In genomic region chr17:43070257-43070656, GRCh38 we compare ENCODE assay signal across 36 cellular contexts. TPM values are rescaled to one million over a fixed set of nuclear protein-coding genes. Genes with fewer than 3 reads are reported as not detected.
"Had no signal": no experiment of that assay in that cellular context is flagged by ENCODE, and none has a peak within 500 bp of the region (broad histone marks: within the 10 kb centered on the region; RNA-seq: fewer than 3 reads in every experiment).

No MANE protein-coding gene starts in this region.

- H3K27ac Mint-ChIP-seq: activated B cell treated with CpG ODN at 0.5 μM for 24 hours; activated CD4-positive, alpha-beta memory T cell treated with anti-CD3 and anti-CD28 coated beads for 36 hours; activated CD4-positive, alpha-beta T cell treated with anti-CD3 and anti-CD28 coated beads, Interleukin-2, amount 10 ng/mL, durations not matched to agents 24 days and 14 days; activated CD8-positive, alpha-beta T cell treated with anti-CD3 and anti-CD28 coated beads for 36 hours; activated naive CD4-positive, alpha-beta T cell treated with anti-CD3 and anti-CD28 coated beads for 36 hours; activated naive CD4-positive, alpha-beta T cell treated with anti-CD3 and anti-CD28 coated beads, Interleukin-2, amount 50 U/mL, for 24 hours; activated naive CD8-positive, alpha-beta T cell; activated naive CD8-positive, alpha-beta T cell treated with anti-CD3 and anti-CD28 coated beads, Interleukin-2, amount 10 ng/mL, durations not matched to agents 7 days and 5 days; activated naive CD8-positive, alpha-beta T cell treated with anti-CD3 and anti-CD28 coated beads, Interleukin-2, amount 50 U/mL, for 24 hours; activated T-cell treated with anti-CD3 and anti-CD28 coated beads, Interleukin-2, amount 50 U/mL, for 72 hours; activated T-helper 1 cell treated with anti-CD3 and anti-CD28 coated beads, Interleukin-12 subunit alpha, Interleukin-12 subunit beta, Interleukin-2, Interleukin-4 antibody, amounts not matched to agents 30 ng/mL and 10 ng/mL and 1 ng/mL, durations not matched to agents 14 hours and 24 hours and 36 hours; activated T-helper 17 cell treated with anti-CD3 and anti-CD28 coated beads, Interleukin-2, amount 50 U/mL, for 72 hours; T-helper 1 cell treated with Interleukin-12 subunit alpha and Interleukin-12 subunit beta and Interleukin-4 antibody, amounts not matched to agents 30 μg/mL and 1 μg/mL, for 36 hours; T-helper 2 cell treated with Interferon-gamma antibody and Interleukin-4, amounts not matched to agents 5 μg/mL and 100 μg/mL, for 36 hours had no signal

- H3K4me3 Mint-ChIP-seq: activated B cell treated with CpG ODN at 0.5 μM for 24 hours; activated CD4-positive, alpha-beta memory T cell treated with anti-CD3 and anti-CD28 coated beads for 36 hours; activated CD4-positive, alpha-beta T cell treated with anti-CD3 and anti-CD28 coated beads, Interleukin-2, amount 10 ng/mL, durations not matched to agents 24 days and 14 days; activated CD8-positive, alpha-beta T cell treated with anti-CD3 and anti-CD28 coated beads for 36 hours; activated naive CD4-positive, alpha-beta T cell treated with anti-CD3 and anti-CD28 coated beads for 36 hours; activated naive CD4-positive, alpha-beta T cell treated with anti-CD3 and anti-CD28 coated beads, Interleukin-2, amount 50 U/mL, for 24 hours; activated naive CD8-positive, alpha-beta T cell; activated naive CD8-positive, alpha-beta T cell treated with anti-CD3 and anti-CD28 coated beads, Interleukin-2, amount 10 ng/mL, durations not matched to agents 7 days and 5 days; activated naive CD8-positive, alpha-beta T cell treated with anti-CD3 and anti-CD28 coated beads, Interleukin-2, amount 50 U/mL, for 24 hours; activated T-cell treated with anti-CD3 and anti-CD28 coated beads, Interleukin-2, amount 50 U/mL, for 4 hours; activated T-cell treated with anti-CD3 and anti-CD28 coated beads, Interleukin-2, amount 50 U/mL, for 72 hours; activated T-helper 1 cell treated with anti-CD3 and anti-CD28 coated beads, Interleukin-12 subunit alpha, Interleukin-12 subunit beta, Interleukin-2, Interleukin-4 antibody, amounts not matched to agents 30 ng/mL and 10 ng/mL and 1 ng/mL, durations not matched to agents 14 hours and 24 hours and 36 hours; activated T-helper 17 cell treated with anti-CD3 and anti-CD28 coated beads, Interleukin-2, amount 50 U/mL, for 72 hours; brain; T-helper 1 cell treated with Interleukin-12 subunit alpha and Interleukin-12 subunit beta and Interleukin-4 antibody, amounts not matched to agents 30 μg/mL and 1 μg/mL, for 36 hours; T-helper 2 cell treated with Interferon-gamma antibody and Interleukin-4, amounts not matched to agents 5 μg/mL and 100 μg/mL, for 36 hours had no signal

- H3K27me3 Mint-ChIP-seq: activated B cell treated with CpG ODN at 0.5 μM for 24 hours; activated CD4-positive, alpha-beta memory T cell treated with anti-CD3 and anti-CD28 coated beads for 36 hours; activated CD4-positive, alpha-beta T cell treated with anti-CD3 and anti-CD28 coated beads, Interleukin-2, amount 10 ng/mL, durations not matched to agents 24 days and 14 days; activated CD8-positive, alpha-beta T cell treated with anti-CD3 and anti-CD28 coated beads for 36 hours; activated naive CD4-positive, alpha-beta T cell treated with anti-CD3 and anti-CD28 coated beads, Interleukin-2, amount 50 U/mL, for 24 hours; activated naive CD8-positive, alpha-beta T cell; activated naive CD8-positive, alpha-beta T cell treated with anti-CD3 and anti-CD28 coated beads, Interleukin-2, amount 10 ng/mL, durations not matched to agents 7 days and 5 days; activated naive CD8-positive, alpha-beta T cell treated with anti-CD3 and anti-CD28 coated beads, Interleukin-2, amount 50 U/mL, for 24 hours; activated T-helper 17 cell treated with anti-CD3 and anti-CD28 coated beads, Interleukin-2, amount 50 U/mL, for 72 hours; brain had no signal

- H3K4me3 ChIP-seq: ascending aorta, cardiac muscle cell had no signal

- H3K27me3 ChIP-seq: ascending aorta, cardiac muscle cell had no signal

- DNase-seq: activated B cell treated with CpG ODN at 0.5 μM for 24 hours; activated CD4-positive, alpha-beta memory T cell treated with anti-CD3 and anti-CD28 coated beads for 36 hours; activated CD4-positive, alpha-beta T cell treated with anti-CD3 and anti-CD28 coated beads for 4 hours; activated CD4-positive, alpha-beta T cell treated with anti-CD3 and anti-CD28 coated beads, Interleukin-2, amount 10 ng/mL, durations not matched to agents 24 days and 14 days; activated CD4-positive, alpha-beta T cell treated with anti-CD3 and anti-CD28 coated beads, Interleukin-2, amount 50 U/mL, for 1 hour; activated CD4-positive, alpha-beta T cell treated with anti-CD3 and anti-CD28 coated beads, Interleukin-2, amount 50 U/mL, for 4 hours; activated CD4-positive, CD25-positive, alpha-beta regulatory T cell treated with anti-CD3 and anti-CD28 coated beads, Interleukin-2, amount 50 U/mL, for 72 hours; activated CD8-positive, alpha-beta memory T cell treated with anti-CD3 and anti-CD28 coated beads, Interleukin-2, amount 50 U/mL, for 4 hours; activated CD8-positive, alpha-beta T cell treated with anti-CD3 and anti-CD28 coated beads for 36 hours; activated effector memory CD4-positive, alpha-beta T cell treated with anti-CD3 and anti-CD28 coated beads, Interleukin-2, amount 50 U/mL, for 16 hours; activated gamma-delta T cell treated with Interleukin-2 at 50 U/mL for 16 hours; activated naive CD4-positive, alpha-beta T cell; activated naive CD4-positive, alpha-beta T cell treated with anti-CD3 and anti-CD28 coated beads for 36 hours; activated naive CD8-positive, alpha-beta T cell treated with anti-CD3 and anti-CD28 coated beads, Interleukin-2, amount 10 ng/mL, durations not matched to agents 7 days and 5 days; activated naive CD8-positive, alpha-beta T cell treated with anti-CD3 and anti-CD28 coated beads, Interleukin-2, amount 50 U/mL, for 24 hours; activated T-cell treated with anti-CD3 and anti-CD28 coated beads for 4 hours; activated T-cell treated with anti-CD3 and anti-CD28 coated beads, Interleukin-2, amount 50 U/mL, for 1 hour; activated T-cell treated with anti-CD3 and anti-CD28 coated beads, Interleukin-2, amount 50 U/mL, for 4 hours; activated T-cell treated with anti-CD3 and anti-CD28 coated beads, Interleukin-2, amount 50 U/mL, for 72 hours; amygdala; anterior cingulate cortex; caudate nucleus; SW 1271; T-helper 1 cell; T-helper 2 cell; T-helper 9 cell had no signal

- H3K27ac ChIP-seq: ascending aorta, cardiac muscle cell, VCaP had no signal

- H3K4me1 Mint-ChIP-seq: activated B cell treated with CpG ODN at 0.5 μM for 24 hours; activated CD4-positive, alpha-beta T cell treated with anti-CD3 and anti-CD28 coated beads, Interleukin-2, amount 10 ng/mL, durations not matched to agents 24 days and 14 days; activated naive CD4-positive, alpha-beta T cell treated with anti-CD3 and anti-CD28 coated beads, Interleukin-2, amount 50 U/mL, for 24 hours; activated naive CD8-positive, alpha-beta T cell treated with anti-CD3 and anti-CD28 coated beads, Interleukin-2, amount 50 U/mL, for 24 hours; activated T-helper 17 cell treated with anti-CD3 and anti-CD28 coated beads, Interleukin-2, amount 50 U/mL, for 72 hours had no signal

- H3K9me3 Mint-ChIP-seq: activated B cell treated with CpG ODN at 0.5 μM for 24 hours; activated CD4-positive, alpha-beta memory T cell treated with anti-CD3 and anti-CD28 coated beads for 36 hours; activated CD4-positive, alpha-beta T cell treated with anti-CD3 and anti-CD28 coated beads, Interleukin-2, amount 10 ng/mL, durations not matched to agents 24 days and 14 days; activated CD8-positive, alpha-beta T cell treated with anti-CD3 and anti-CD28 coated beads for 36 hours; activated naive CD4-positive, alpha-beta T cell treated with anti-CD3 and anti-CD28 coated beads for 36 hours; activated naive CD4-positive, alpha-beta T cell treated with anti-CD3 and anti-CD28 coated beads, Interleukin-2, amount 50 U/mL, for 24 hours; activated naive CD8-positive, alpha-beta T cell treated with anti-CD3 and anti-CD28 coated beads, Interleukin-2, amount 10 ng/mL, durations not matched to agents 7 days and 5 days; activated naive CD8-positive, alpha-beta T cell treated with anti-CD3 and anti-CD28 coated beads, Interleukin-2, amount 50 U/mL, for 24 hours; activated T-cell treated with anti-CD3 and anti-CD28 coated beads, Interleukin-2, amount 50 U/mL, for 4 hours; activated T-cell treated with anti-CD3 and anti-CD28 coated beads, Interleukin-2, amount 50 U/mL, for 72 hours; activated T-helper 1 cell treated with anti-CD3 and anti-CD28 coated beads, Interleukin-12 subunit alpha, Interleukin-12 subunit beta, Interleukin-2, Interleukin-4 antibody, amounts not matched to agents 30 ng/mL and 10 ng/mL and 1 ng/mL, durations not matched to agents 14 hours and 24 hours and 36 hours; activated T-helper 17 cell treated with anti-CD3 and anti-CD28 coated beads, Interleukin-2, amount 50 U/mL, for 72 hours; brain; T-helper 1 cell treated with Interleukin-12 subunit alpha and Interleukin-12 subunit beta and Interleukin-4 antibody, amounts not matched to agents 30 μg/mL and 1 μg/mL, for 36 hours; T-helper 2 cell treated with Interferon-gamma antibody and Interleukin-4, amounts not matched to agents 5 μg/mL and 100 μg/mL, for 36 hours had no signal

- H3K4me1 ChIP-seq: ascending aorta had no signal

- H3K36me3 ChIP-seq: ascending aorta had no signal

- H3K36me3 Mint-ChIP-seq: activated naive CD4-positive, alpha-beta T cell treated with anti-CD3 and anti-CD28 coated beads, Interleukin-2, amount 50 U/mL, for 24 hours had no signal

- H3K9me3 ChIP-seq: ascending aorta had no signal

- ATAC-seq: activated CD8-positive, alpha-beta T cell treated with anti-CD3 and anti-CD28 coated beads for 36 hours; activated naive CD8-positive, alpha-beta T cell treated with anti-CD3 and anti-CD28 coated beads, Interleukin-2, amount 50 U/mL, for 24 hours; activated T-cell treated with anti-CD3 and anti-CD28 coated beads, Interleukin-2, amount 50 U/mL, for 4 hours; activated T-cell treated with anti-CD3 and anti-CD28 coated beads, Interleukin-2, amount 50 U/mL, for 72 hours; activated T-helper 17 cell treated with anti-CD3 and anti-CD28 coated beads, Interleukin-2, amount 50 U/mL, for 72 hours had no signal

RNA-seq across cellular contexts. Expression of gene RND2, which starts 45.2 kb away (rescaled TPM):
- total RNA-seq: activated CD8-positive, alpha-beta T cell treated with anti-CD3 and anti-CD28 coated beads for 36 hours; activated naive CD4-positive, alpha-beta T cell treated with anti-CD3 and anti-CD28 coated beads for 36 hours; activated T-cell treated with anti-CD3 and anti-CD28 coated beads, Interleukin-2, amount 50 U/mL, for 72 hours; activated T-helper 1 cell treated with anti-CD3 and anti-CD28 coated beads, Interleukin-12 subunit alpha, Interleukin-12 subunit beta, Interleukin-2, Interleukin-4 antibody, amounts not matched to agents 30 ng/mL and 10 ng/mL and 1 ng/mL, durations not matched to agents 14 hours and 24 hours and 36 hours; activated T-helper 17 cell treated with anti-CD3 and anti-CD28 coated beads, Interleukin-2, amount 50 U/mL, for 72 hours had no signal
